Comparison of ENCODE assay signal across 9 cellular contexts in the genomic region with DNA sequence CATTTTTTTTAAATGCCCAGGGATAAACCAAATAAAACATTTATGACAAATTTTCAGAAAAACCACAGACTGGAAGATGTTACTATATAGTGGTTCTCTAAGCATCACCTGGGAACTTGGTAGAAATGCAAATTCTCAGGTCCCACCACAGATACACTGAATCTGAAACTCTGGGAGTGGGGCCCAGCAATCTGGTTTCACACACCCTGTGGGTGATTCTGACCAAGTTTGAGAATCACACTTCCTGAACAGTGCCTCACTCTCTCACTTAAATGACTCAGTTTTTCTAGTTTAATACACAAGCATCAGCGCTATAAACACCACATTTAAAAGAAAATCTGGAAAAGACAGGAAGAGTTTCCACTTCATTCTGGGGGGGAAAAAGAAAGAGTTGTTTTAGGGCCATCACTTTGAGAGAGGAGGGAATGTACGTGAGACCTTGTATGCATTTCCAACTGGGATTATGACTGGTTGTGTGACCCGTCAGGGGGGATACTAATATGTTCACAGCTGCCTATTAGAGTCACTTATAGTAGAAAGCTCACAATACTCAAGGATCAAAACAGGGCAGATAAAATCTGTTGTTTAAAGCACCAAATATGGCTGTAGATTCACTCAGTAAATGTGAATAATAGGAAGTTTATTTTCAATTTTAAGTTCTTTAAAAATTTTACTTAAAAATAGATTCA.
DNase-seq lines count a peak whose midpoint lies in the region; ATAC-seq lines count a peak whose summit lies in the region.
"Had no signal": no experiment of that assay in that cellular context is flagged by ENCODE, and none has a peak within 500 bp of the region (broad histone marks: within the 10 kb centered on the region; RNA-seq: fewer than 3 reads in every experiment).

No MANE protein-coding gene starts in this region.

- peak; percentile 89 for ATAC-seq in HG02981 (IDR thresholded peaks at IDR 0.05; ENCODE audit: unreplicated experiment)
- ATAC-seq in activated CD8-positive, alpha-beta memory T cell treated with anti-CD3 and anti-CD28 coated beads, Interleukin-2, amount 10 ng/mL, durations not matched to agents 7 days and 5 days = peak; percentile 93
- peak; percentile 97 for ATAC-seq in stimulated activated naive CD8-positive, alpha-beta T cell treated with anti-CD3 and anti-CD28 coated beads, Interleukin-15, Interleukin-2, amounts not matched to agents 100 U/mL and 50 U/mL, for 24 hours
- ATAC-seq in left colon = no peak

- H3K9me3 Mint-ChIP-seq in activated CD4-positive, alpha-beta T cell treated with anti-CD3 and anti-CD28 coated beads, Interleukin-2, amount 10 ng/mL, durations not matched to agents 24 days and 14 days = peaks cover 4% of the 10 kb centered on the region
- H3K9me3 Mint-ChIP-seq in activated CD8-positive, alpha-beta memory T cell treated with anti-CD3 and anti-CD28 coated beads, Interleukin-2, amount 10 ng/mL, durations not matched to agents 7 days and 5 days (ENCODE audit: low read depth) = peaks cover 2% of the 10 kb centered on the region

- H3K4me1 Mint-ChIP-seq in activated CD4-positive, alpha-beta T cell treated with anti-CD3 and anti-CD28 coated beads, Interleukin-2, amount 10 ng/mL, durations not matched to agents 24 days and 14 days = peaks cover 8% of the 10 kb centered on the region
- peaks cover 20% of the 10 kb centered on the region for H3K4me1 Mint-ChIP-seq in activated CD8-positive, alpha-beta memory T cell treated with anti-CD3 and anti-CD28 coated beads, Interleukin-2, amount 10 ng/mL, durations not matched to agents 7 days and 5 days

- no peaks in the 10 kb centered on the region for H3K36me3 Mint-ChIP-seq in activated CD4-positive, alpha-beta T cell treated with anti-CD3 and anti-CD28 coated beads, Interleukin-2, amount 10 ng/mL, durations not matched to agents 24 days and 14 days (ENCODE audit: low read depth)
- H3K36me3 Mint-ChIP-seq in activated CD8-positive, alpha-beta memory T cell treated with anti-CD3 and anti-CD28 coated beads, Interleukin-2, amount 10 ng/mL, durations not matched to agents 7 days and 5 days = peaks cover 1% of the 10 kb centered on the region

- CTCF ChIA-PET in activated CD8-positive, alpha-beta memory T cell treated with anti-CD3 and anti-CD28 coated beads, Interleukin-2, amount 10 ng/mL, durations not matched to agents 7 days and 5 days (lab: Charles Lee) = no interaction called here

- intact Hi-C loops in activated CD4-positive, alpha-beta T cell treated with anti-CD3 and anti-CD28 coated beads, Interleukin-2, amount 10 ng/mL, durations not matched to agents 24 days and 14 days (cut with micrococcal nuclease) = loop anchor here (2.0 to 10.0 kb wide), 2 partner anchors 530 to 556 kb away; no protein-coding TSS in a partner anchor
- intact Hi-C loops in left colon (cut with DNase I, micrococcal nuclease) = no loop called here

- peaks cover 14% of the 10 kb centered on the region for H3K27me3 Mint-ChIP-seq in activated CD4-positive, alpha-beta T cell treated with anti-CD3 and anti-CD28 coated beads, Interleukin-2, amount 10 ng/mL, durations not matched to agents 24 days and 14 days
- peaks cover 46% of the 10 kb centered on the region for H3K27me3 Mint-ChIP-seq in activated CD8-positive, alpha-beta memory T cell treated with anti-CD3 and anti-CD28 coated beads, Interleukin-2, amount 10 ng/mL, durations not matched to agents 7 days and 5 days

- peak; percentile 63 for DNase-seq in activated CD4-positive, alpha-beta T cell treated with anti-CD3 and anti-CD28 coated beads, Interleukin-2, amount 10 ng/mL, durations not matched to agents 24 days and 14 days
- no peak for DNase-seq in activated CD4-positive, alpha-beta T cell treated with anti-CD3 and anti-CD28 coated beads, Interleukin-2, amount 50 U/mL, for 4 hours
- peak; percentile 71 for DNase-seq in activated CD8-positive, alpha-beta memory T cell treated with anti-CD3 and anti-CD28 coated beads, Interleukin-2, amount 10 ng/mL, durations not matched to agents 7 days and 5 days
- peak; percentile 47 for DNase-seq in stimulated activated naive CD8-positive, alpha-beta T cell treated with anti-CD3 and anti-CD28 coated beads, Interleukin-15, Interleukin-2, amounts not matched to agents 100 U/mL and 50 U/mL, for 24 hours
- no peak for DNase-seq in NCI-H1092 treated with DMSO at 0.1 percent for 48 hours (lab: John Stamatoyannopoulos, UW)
- DNase-seq in NCI-H69 (lab: John Stamatoyannopoulos, UW) = no peak
- DNase-seq in left colon = no peak
- DNase-seq: NCI-H1436 had no signal

- H3K4me3 Mint-ChIP-seq in activated CD4-positive, alpha-beta T cell treated with anti-CD3 and anti-CD28 coated beads, Interleukin-2, amount 10 ng/mL, durations not matched to agents 24 days and 14 days = no peak overlapping the region
- H3K4me3 Mint-ChIP-seq in activated CD8-positive, alpha-beta memory T cell treated with anti-CD3 and anti-CD28 coated beads, Interleukin-2, amount 10 ng/mL, durations not matched to agents 7 days and 5 days = no peak overlapping the region

- H3K27ac Mint-ChIP-seq in activated CD4-positive, alpha-beta T cell treated with anti-CD3 and anti-CD28 coated beads, Interleukin-2, amount 10 ng/mL, durations not matched to agents 24 days and 14 days = peak overlapping the region; percentile 1
- H3K27ac Mint-ChIP-seq in activated CD8-positive, alpha-beta memory T cell treated with anti-CD3 and anti-CD28 coated beads, Interleukin-2, amount 10 ng/mL, durations not matched to agents 7 days and 5 days = no peak overlapping the region

Comparison
In these comparisons a context has a peak if more than half of its experiments do, and no peak if none do; other contexts are left out.
1. DNase-seq: peak in activated CD4-positive, alpha-beta T cell treated with anti-CD3 and anti-CD28 coated beads, Interleukin-2, amount 10 ng/mL, durations not matched to agents 24 days and 14 days (single experiment), activated CD8-positive, alpha-beta memory T cell treated with anti-CD3 and anti-CD28 coated beads, Interleukin-2, amount 10 ng/mL, durations not matched to agents 7 days and 5 days (single experiment) and stimulated activated naive CD8-positive, alpha-beta T cell treated with anti-CD3 and anti-CD28 coated beads, Interleukin-15, Interleukin-2, amounts not matched to agents 100 U/mL and 50 U/mL, for 24 hours (single experiment); none in activated CD4-positive, alpha-beta T cell treated with anti-CD3 and anti-CD28 coated beads, Interleukin-2, amount 50 U/mL, for 4 hours (0 of 2), NCI-H1092 treated with DMSO at 0.1 percent for 48 hours (single experiment), NCI-H69 (single experiment) and left colon (0 of 2).